1 cellular context compared by ENCODE assay signal in the genomic region with DNA sequence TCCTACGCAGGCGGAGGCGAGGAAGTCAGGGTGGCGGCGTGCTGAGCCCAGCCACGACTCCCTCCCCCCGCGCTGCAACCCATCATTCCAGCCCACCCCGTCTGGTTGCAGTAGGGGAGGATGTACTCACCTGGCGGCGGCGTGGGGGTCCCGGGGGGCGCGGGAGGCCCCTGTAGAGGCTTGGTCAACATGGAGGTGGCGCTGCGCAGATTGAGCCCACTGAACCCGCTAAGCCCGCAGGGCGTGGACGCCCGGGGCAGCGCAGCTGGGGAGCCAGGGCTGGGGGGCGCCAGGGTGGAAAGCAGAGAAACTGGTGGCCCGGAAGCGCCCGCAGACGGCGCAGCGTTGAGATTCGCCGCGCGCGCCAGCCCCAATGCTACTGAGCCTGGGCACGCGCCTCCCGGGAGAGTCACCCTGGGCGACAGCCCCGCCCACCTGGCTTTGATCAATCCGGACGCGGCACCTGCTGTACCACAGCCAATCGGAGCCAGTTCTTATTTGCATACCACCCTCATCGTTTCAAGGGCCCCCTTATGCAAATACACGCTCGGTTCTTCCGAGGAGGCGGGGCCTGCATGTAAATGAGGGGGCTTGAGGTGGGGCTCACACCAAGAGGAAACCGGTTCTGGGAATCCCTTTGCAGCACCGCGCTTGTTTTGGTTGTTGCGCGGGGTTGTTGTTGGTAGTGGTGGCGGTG.
TF ChIP-seq lines count a peak whose summit lies in the region.

A gene (minus strand): TSS at position 381 of the 697 bp plus-strand sequence. CDS start 190 bp downstream, at position 191.

TF ChIP-seq in SK-N-SH, 30 proteins besides CTCF, POLR2A, EP300 and RAD21 (continued from another document):
- TF ChIP-seq, protein P1, sequence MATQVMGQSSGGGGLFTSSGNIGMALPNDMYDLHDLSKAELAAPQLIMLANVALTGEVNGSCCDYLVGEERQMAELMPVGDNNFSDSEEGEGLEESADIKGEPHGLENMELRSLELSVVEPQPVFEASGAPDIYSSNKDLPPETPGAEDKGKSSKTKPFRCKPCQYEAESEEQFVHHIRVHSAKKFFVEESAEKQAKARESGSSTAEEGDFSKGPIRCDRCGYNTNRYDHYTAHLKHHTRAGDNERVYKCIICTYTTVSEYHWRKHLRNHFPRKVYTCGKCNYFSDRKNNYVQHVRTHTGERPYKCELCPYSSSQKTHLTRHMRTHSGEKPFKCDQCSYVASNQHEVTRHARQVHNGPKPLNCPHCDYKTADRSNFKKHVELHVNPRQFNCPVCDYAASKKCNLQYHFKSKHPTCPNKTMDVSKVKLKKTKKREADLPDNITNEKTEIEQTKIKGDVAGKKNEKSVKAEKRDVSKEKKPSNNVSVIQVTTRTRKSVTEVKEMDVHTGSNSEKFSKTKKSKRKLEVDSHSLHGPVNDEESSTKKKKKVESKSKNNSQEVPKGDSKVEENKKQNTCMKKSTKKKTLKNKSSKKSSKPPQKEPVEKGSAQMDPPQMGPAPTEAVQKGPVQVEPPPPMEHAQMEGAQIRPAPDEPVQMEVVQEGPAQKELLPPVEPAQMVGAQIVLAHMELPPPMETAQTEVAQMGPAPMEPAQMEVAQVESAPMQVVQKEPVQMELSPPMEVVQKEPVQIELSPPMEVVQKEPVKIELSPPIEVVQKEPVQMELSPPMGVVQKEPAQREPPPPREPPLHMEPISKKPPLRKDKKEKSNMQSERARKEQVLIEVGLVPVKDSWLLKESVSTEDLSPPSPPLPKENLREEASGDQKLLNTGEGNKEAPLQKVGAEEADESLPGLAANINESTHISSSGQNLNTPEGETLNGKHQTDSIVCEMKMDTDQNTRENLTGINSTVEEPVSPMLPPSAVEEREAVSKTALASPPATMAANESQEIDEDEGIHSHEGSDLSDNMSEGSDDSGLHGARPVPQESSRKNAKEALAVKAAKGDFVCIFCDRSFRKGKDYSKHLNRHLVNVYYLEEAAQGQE (IDR thresholded peaks at IDR 0.05; ENCODE audit: low read depth, low read length), result no peak
- TF ChIP-seq POLR2AphosphoS5 (IDR thresholded peaks at IDR 0.05; ENCODE audit: low read depth, low read length), result peak; percentile 96
- peak; percentile 92 for TF ChIP-seq TAF1 (IDR thresholded peaks at IDR 0.05; ENCODE audit: borderline replicate concordance, low read depth, low read length)
- TF ChIP-seq SIN3A (IDR thresholded peaks at IDR 0.05; ENCODE audit: borderline replicate concordance, low read depth, low read length), result no peak
- TF ChIP-seq TEAD4 (IDR thresholded peaks at IDR 0.05; ENCODE audit: borderline replicate concordance, insufficient read depth), result no peak
- TF ChIP-seq, protein P2, sequence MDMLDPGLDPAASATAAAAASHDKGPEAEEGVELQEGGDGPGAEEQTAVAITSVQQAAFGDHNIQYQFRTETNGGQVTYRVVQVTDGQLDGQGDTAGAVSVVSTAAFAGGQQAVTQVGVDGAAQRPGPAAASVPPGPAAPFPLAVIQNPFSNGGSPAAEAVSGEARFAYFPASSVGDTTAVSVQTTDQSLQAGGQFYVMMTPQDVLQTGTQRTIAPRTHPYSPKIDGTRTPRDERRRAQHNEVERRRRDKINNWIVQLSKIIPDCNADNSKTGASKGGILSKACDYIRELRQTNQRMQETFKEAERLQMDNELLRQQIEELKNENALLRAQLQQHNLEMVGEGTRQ (IDR thresholded peaks at IDR 0.05; ENCODE audit: borderline replicate concordance, low read depth, low read length), result peak; percentile 66
- TF ChIP-seq GATA2 (CRISPR knock-in tag; IDR thresholded peaks at IDR 0.05), result no peak
- TF ChIP-seq, protein P3, sequence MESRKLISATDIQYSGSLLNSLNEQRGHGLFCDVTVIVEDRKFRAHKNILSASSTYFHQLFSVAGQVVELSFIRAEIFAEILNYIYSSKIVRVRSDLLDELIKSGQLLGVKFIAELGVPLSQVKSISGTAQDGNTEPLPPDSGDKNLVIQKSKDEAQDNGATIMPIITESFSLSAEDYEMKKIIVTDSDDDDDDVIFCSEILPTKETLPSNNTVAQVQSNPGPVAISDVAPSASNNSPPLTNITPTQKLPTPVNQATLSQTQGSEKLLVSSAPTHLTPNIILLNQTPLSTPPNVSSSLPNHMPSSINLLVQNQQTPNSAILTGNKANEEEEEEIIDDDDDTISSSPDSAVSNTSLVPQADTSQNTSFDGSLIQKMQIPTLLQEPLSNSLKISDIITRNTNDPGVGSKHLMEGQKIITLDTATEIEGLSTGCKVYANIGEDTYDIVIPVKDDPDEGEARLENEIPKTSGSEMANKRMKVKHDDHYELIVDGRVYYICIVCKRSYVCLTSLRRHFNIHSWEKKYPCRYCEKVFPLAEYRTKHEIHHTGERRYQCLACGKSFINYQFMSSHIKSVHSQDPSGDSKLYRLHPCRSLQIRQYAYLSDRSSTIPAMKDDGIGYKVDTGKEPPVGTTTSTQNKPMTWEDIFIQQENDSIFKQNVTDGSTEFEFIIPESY (IDR thresholded peaks at IDR 0.05; ENCODE audit: borderline replicate concordance, low read depth), result no peak
- TF ChIP-seq MEF2A (IDR thresholded peaks at IDR 0.05; ENCODE audit: borderline replicate concordance, low read depth), result no peak
- TF ChIP-seq RFX5 (IDR thresholded peaks at IDR 0.05; ENCODE audit: low read length), result no peak
- peak; percentile 81 for TF ChIP-seq MXI1 (IDR thresholded peaks at IDR 0.05; ENCODE audit: low read depth, low read length)
- TF ChIP-seq, protein P4, sequence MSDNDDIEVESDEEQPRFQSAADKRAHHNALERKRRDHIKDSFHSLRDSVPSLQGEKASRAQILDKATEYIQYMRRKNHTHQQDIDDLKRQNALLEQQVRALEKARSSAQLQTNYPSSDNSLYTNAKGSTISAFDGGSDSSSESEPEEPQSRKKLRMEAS (IDR thresholded peaks at IDR 0.05; ENCODE audit: low read depth), result peak; percentile 22; the same call in 1 of the 2 replicates
- no peak; the same call in 1 of the 2 replicates for TF ChIP-seq NRF1 (IDR thresholded peaks at IDR 0.05; ENCODE audit: low read depth, low read length)
